Comparison of ENCODE assay signal across 8 cellular contexts in genomic region chr1:226662704-226663326, GRCh38.
A peak's percentile ranks its signal among the peaks of the same experiment; 100 is the strongest.
DNase-seq lines count a peak whose midpoint lies in the region; ATAC-seq and TF ChIP-seq lines count a peak whose summit lies in the region.

No MANE protein-coding gene starts in this region.

- TF ChIP-seq CTCF in hepatocyte (IDR thresholded peaks at IDR 0.05; ENCODE audit: poor library complexity), result no peak

- peak; percentile 76 for DNase-seq in Ammon's horn (ENCODE audit: low spot score)
- peak; percentile 75 for DNase-seq in SW480 (ENCODE audit: low spot score)
- peak; percentile 92 for DNase-seq in amniotic epithelial cell (ENCODE audit: low read depth)
- peak; percentile 82 for DNase-seq in hepatocyte (ENCODE audit: low spot score)
- DNase-seq in stimulated activated CD4-positive, alpha-beta T cell treated with anti-CD3 and anti-CD28 coated beads, Interleukin-15, amount 100 ng/mL, for 48 hours (ENCODE audit: low read depth in 2 of 2), result peak; percentile 79 to 84
- DNase-seq in inferior parietal cortex (ENCODE audit: extremely low spot score), result no peak

- H3K79me2 ChIP-seq in hepatocyte, result peaks cover 3% of the 10 kb centered on the region

- no peaks in the 10 kb centered on the region for H3K27me3 ChIP-seq in hepatocyte

- no peaks in the 10 kb centered on the region for H3K36me3 ChIP-seq in hepatocyte (replicated peaks; ENCODE audit: insufficient read depth, low read depth)

- no peak overlapping the region for H2AFZ ChIP-seq in hepatocyte

- peak overlapping the region; percentile 89 for H3K27ac ChIP-seq in hepatocyte

- no peaks in the 10 kb centered on the region for H3K9me2 ChIP-seq in hepatocyte (replicated peaks; ENCODE audit: insufficient read depth)

- H3K4me3 ChIP-seq in hepatocyte, result no peak overlapping the region

- ATAC-seq in GM19372 (IDR thresholded peaks at IDR 0.05; ENCODE audit: low read depth, unreplicated experiment), result peak; percentile 92
- ATAC-seq in HG03469 (IDR thresholded peaks at IDR 0.05; ENCODE audit: unreplicated experiment), result peak; percentile 87

- peaks cover 34% of the 10 kb centered on the region for H3K4me1 ChIP-seq in hepatocyte (ENCODE audit: insufficient read depth)

- WGBS in hepatocyte (ENCODE audit: low lambda C conversion rate, missing lambda C conversion rate), result 52% methylated on average over 12 of the region's 13 CpGs

- H4K20me1 ChIP-seq in hepatocyte (ENCODE audit: insufficient read depth, poor library complexity, severe bottlenecking), result no peaks in the 10 kb centered on the region

- peak overlapping the region; percentile 57 for H3K4me2 ChIP-seq in hepatocyte

- no peaks in the 10 kb centered on the region for H3K9me3 ChIP-seq in hepatocyte (ENCODE audit: low read depth)
